In the genomic region with DNA sequence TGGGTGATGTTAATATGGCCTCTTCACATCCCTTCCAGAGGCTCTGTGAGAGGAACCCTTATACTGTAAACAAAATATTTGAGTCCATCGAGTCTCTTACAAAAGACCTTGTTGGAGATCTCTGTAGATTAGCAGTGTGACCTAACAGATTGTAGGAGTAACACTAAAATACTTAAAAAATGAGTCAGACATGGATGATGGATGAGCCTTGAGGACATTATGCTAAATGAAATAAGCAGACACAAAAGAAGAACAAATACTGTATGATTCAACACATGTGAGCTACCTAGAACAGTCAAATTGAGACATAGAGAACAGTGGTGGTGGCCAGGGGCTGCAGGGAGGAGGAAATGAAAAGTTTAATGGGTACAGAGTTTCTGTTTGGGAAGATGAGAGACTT, we compare ENCODE assay signal across 16 cellular contexts.
DNase-seq lines count a peak whose midpoint lies in the region; ATAC-seq, FAIRE-seq and TF ChIP-seq lines count a peak whose summit lies in the region.
"Had no signal": no experiment of that assay in that cellular context is flagged by ENCODE, and none has a peak within 500 bp of the region (broad histone marks: within the 10 kb centered on the region; RNA-seq: fewer than 3 reads in every experiment).

No MANE protein-coding gene starts in this region.

- no peak overlapping the region for H3K4me2 ChIP-seq in GM12878 (ENCODE audit: control insufficient read depth, insufficient read depth)
- H3K4me2 ChIP-seq: neural progenitor cell had no signal

- H3K4me3 Mint-ChIP-seq in HFFc6 (peak overlapping the region; percentile 14), Calu3 (ENCODE audit: low read depth, unreplicated experiment) (no peak overlapping the region)
- no peak overlapping the region for H3K4me3 Mint-ChIP-seq in CD8-positive, alpha-beta T cell
- H3K4me3 Mint-ChIP-seq: neural progenitor cell had no signal

- TF ChIP-seq RAD21 in GM12878 (IDR thresholded peaks at IDR 0.05; ENCODE audit: insufficient read depth, low read depth, low read length) = no peak

- in situ Hi-C loops in GM12878 (cut with MboI) = no loop called here

- CTCF ChIA-PET in GM12878 (lab: Yijun Ruan, JAX) (no interaction called here), Calu3 (lab: Charles Lee) (interaction anchor here (0.6 kb wide), 1 partner anchor 110 kb away, joined by 4 read pairs; no protein-coding TSS in a partner anchor)
- CTCF ChIA-PET in CD8-positive, alpha-beta T cell (lab: Charles Lee) = no interaction called here

- H3K27me3 Mint-ChIP-seq in HFFc6 (ENCODE audit: insufficient read depth) = no peaks in the 10 kb centered on the region
- H3K27me3 Mint-ChIP-seq in CD8-positive, alpha-beta T cell (ENCODE audit: low read depth) = no peaks in the 10 kb centered on the region
- peaks cover 21% of the 10 kb centered on the region for H3K27me3 Mint-ChIP-seq in Calu3 (ENCODE audit: unreplicated experiment)

- intact Hi-C loops in GM12878 (cut with micrococcal nuclease; ENCODE audit: unreplicated experiment) (no loop called here), Calu3 (cut with micrococcal nuclease; ENCODE audit: unreplicated experiment) (no loop called here)
- intact Hi-C loops in CD8-positive, alpha-beta T cell (cut with DNase I, micrococcal nuclease) = no loop called here

- no peaks in the 10 kb centered on the region for H3K36me3 ChIP-seq in GM12878 (ENCODE audit: control insufficient read depth in 2 of 2, insufficient read depth in 2 of 2, low read length in 1 of 2)
- H3K36me3 ChIP-seq in CD8-positive, alpha-beta T cell (ENCODE audit: insufficient read depth, low read length) = no peaks in the 10 kb centered on the region
- H3K36me3 ChIP-seq: left lung, neural progenitor cell, WERI-Rb-1 had no signal

- RAD21 ChIA-PET in GM12878 (lab: Charles Lee; ENCODE audit: unreplicated experiment) = no interaction called here

- ATAC-seq in GM12878 = peak; percentile 89
- no peak for ATAC-seq in CD8-positive, alpha-beta T cell
- ATAC-seq: left lung had no signal

- FAIRE-seq in GM12878 (lab: Jason Lieb, UNC) = peak; percentile 89
- FAIRE-seq: GM18507 had no signal

- 0% methylated on average over 1 of the region's 1 CpG for WGBS in GM12878 (ENCODE audit: insufficient coverage, insufficient replicate concordance, low lambda C conversion rate, missing lambda C conversion rate)

- H3K9me3 ChIP-seq in GM12878 (replicated peaks; ENCODE audit: control insufficient read depth, insufficient read depth, low read length) = no peaks in the 10 kb centered on the region
- no peaks in the 10 kb centered on the region for H3K9me3 ChIP-seq in CD8-positive, alpha-beta T cell (ENCODE audit: low read length)
- H3K9me3 ChIP-seq: left lung had no signal

- TF ChIP-seq EP300 in GM12878 (IDR thresholded peaks at IDR 0.05; ENCODE audit: borderline replicate concordance in 1 of 2, control insufficient read depth in 1 of 2, low read depth in 2 of 2, low read length in 2 of 2) = no peak

- H3K9ac ChIP-seq in GM12878 (ENCODE audit: control insufficient read depth, insufficient read depth, low read length) = no peak overlapping the region
- H3K9ac ChIP-seq: neural progenitor cell had no signal

- DNase-seq in CD1c-positive myeloid dendritic cell (ENCODE audit: extremely low spot score) = peak; percentile 38
- peak; percentile 83 for DNase-seq in HFFc6
- DNase-seq in GM12878 (ENCODE audit: low read depth, low spot score) = no peak
- DNase-seq in kidney tubule cell (ENCODE audit: low spot score) = peak; percentile 85
- no peak for DNase-seq in NCI-H2227 treated with DMSO at 0.1 percent for 48 hours (lab: John Stamatoyannopoulos, UW)
- DNase-seq in CD8-positive, alpha-beta T cell = no peak
- DNase-seq in T-helper 9 cell = no peak
- DNase-seq in Calu3 = no peak
- DNase-seq: Kasumi-1; left lung; NCI-H345; SHP77 treated with DMSO at 0.1 percent for 48 hours; stimulated activated CD4-positive, alpha-beta T cell treated with anti-CD3 and anti-CD28 coated beads, Interleukin-4, amount 100 ng/mL, for 1 hour; WERI-Rb-1 had no signal

- no peaks in the 10 kb centered on the region for H4K20me1 ChIP-seq in GM12878 (ENCODE audit: control insufficient read depth, insufficient read depth)

- peak overlapping the region; percentile 53 for H3K27ac Mint-ChIP-seq in HFFc6
- no peak overlapping the region for H3K27ac Mint-ChIP-seq in CD8-positive, alpha-beta T cell
- no peak overlapping the region for H3K27ac Mint-ChIP-seq in Calu3 (ENCODE audit: unreplicated experiment)
- H3K27ac Mint-ChIP-seq: neural progenitor cell had no signal

- POLR2A ChIA-PET in GM12878 (lab: Charles Lee) = no interaction called here
- POLR2A ChIA-PET in CD8-positive, alpha-beta T cell (lab: Charles Lee) = no interaction called here

- H3K27me3 ChIP-seq in GM12878 (replicated peaks in 1 of 2; ENCODE audit: control insufficient read depth in 2 of 2, insufficient read depth in 2 of 2, low read length in 1 of 2) = peaks cover 0 to 2% of the 10 kb centered on the region in 2 experiments; a peak in 2 of 4 replicates
- H3K27me3 ChIP-seq in CD8-positive, alpha-beta T cell (ENCODE audit: insufficient read depth, low read length) = no peaks in the 10 kb centered on the region
- H3K27me3 ChIP-seq: left lung, neural progenitor cell had no signal

- H3K9me3 Mint-ChIP-seq in HFFc6 (no peaks in the 10 kb centered on the region), Calu3 (ENCODE audit: low read depth, unreplicated experiment) (no peaks in the 10 kb centered on the region)
- no peaks in the 10 kb centered on the region for H3K9me3 Mint-ChIP-seq in CD8-positive, alpha-beta T cell
- H3K9me3 Mint-ChIP-seq: neural progenitor cell had no signal

- no peak for TF ChIP-seq POLR2A in GM12878 (IDR thresholded peaks at IDR 0.05; ENCODE audit: low read depth, low read length)

- H3K4me1 ChIP-seq in GM12878 (ENCODE audit: control insufficient read depth, insufficient read depth, low read length) = no peaks in the 10 kb centered on the region
- peaks cover 6% of the 10 kb centered on the region for H3K4me1 ChIP-seq in CD8-positive, alpha-beta T cell (ENCODE audit: insufficient read depth, low read length)
- H3K4me1 ChIP-seq: left lung, neural progenitor cell had no signal

- H3K27ac ChIP-seq in GM12878 (ENCODE audit: control insufficient read depth, insufficient read depth) = no peak overlapping the region
- H3K27ac ChIP-seq in CD8-positive, alpha-beta T cell (ENCODE audit: low read depth, low read length) = no peak overlapping the region
- H3K27ac ChIP-seq: left lung, neural progenitor cell, WERI-Rb-1 had no signal

- no peaks in the 10 kb centered on the region for H3K79me2 ChIP-seq in GM12878 (ENCODE audit: control insufficient read depth, insufficient read depth, low read length)

- TF ChIP-seq CTCF in HFFc6 (IDR thresholded peaks at IDR 0.05) (no peak), GM12878 (IDR thresholded peaks at IDR 0.05 in 2 of 3, conservative IDR thresholded peaks at IDR 0.05 in 1 of 3; ENCODE audit: control insufficient read depth in 2 of 3, extremely low read depth in 1 of 3, insufficient read depth in 1 of 3, low read depth in 3 of 3, low read length in 3 of 3) (no peak), Calu3 (IDR thresholded peaks at IDR 0.05; ENCODE audit: unreplicated experiment) (no peak)
- no peak for TF ChIP-seq CTCF in CD8-positive, alpha-beta T cell (IDR thresholded peaks at IDR 0.05)

- H2AFZ ChIP-seq in GM12878 (ENCODE audit: control insufficient read depth, low read depth, low read length) = no peak overlapping the region
- H2AFZ ChIP-seq: neural progenitor cell had no signal

- no peak overlapping the region for H3K4me3 ChIP-seq in GM12878
- no peak overlapping the region for H3K4me3 ChIP-seq in CD8-positive, alpha-beta T cell (ENCODE audit: low read depth, low read length)
- H3K4me3 ChIP-seq: left lung, neural progenitor cell had no signal

- H3K4me1 Mint-ChIP-seq in HFFc6 (ENCODE audit: low read depth) (peaks cover 46% of the 10 kb centered on the region), Calu3 (ENCODE audit: low read depth, unreplicated experiment) (no peaks in the 10 kb centered on the region)
- H3K4me1 Mint-ChIP-seq in CD8-positive, alpha-beta T cell (ENCODE audit: low read depth) = peaks cover 15% of the 10 kb centered on the region

- BruUV-seq in GM12878 (replicated peaks; lab: Mats Ljungman, UMichigan) = no TSS peak
- no TSS peak for BruUV-seq in Calu3 (replicated peaks; lab: Mats Ljungman, UMichigan)

- H3K36me3 Mint-ChIP-seq in HFFc6 (ENCODE audit: low read depth) (no peaks in the 10 kb centered on the region), Calu3 (ENCODE audit: insufficient read depth, unreplicated experiment) (no peaks in the 10 kb centered on the region)
- no peaks in the 10 kb centered on the region for H3K36me3 Mint-ChIP-seq in CD8-positive, alpha-beta T cell
- H3K36me3 Mint-ChIP-seq: neural progenitor cell had no signal

- SMC1A ChIA-PET in GM12878 (lab: Charles Lee; ENCODE audit: uncharacterized antibody, unreplicated experiment) = no interaction called here

TF ChIP-seq in GM12878, 131 proteins besides CTCF, POLR2A, EP300 and RAD21 (continues in another document):
- no peak for TF ChIP-seq HCFC1 (IDR thresholded peaks at IDR 0.05; ENCODE audit: low read length)
- TF ChIP-seq SMAD5 (IDR thresholded peaks at IDR 0.05; ENCODE audit: low read depth) = no peak
- TF ChIP-seq JUNB (IDR thresholded peaks at IDR 0.05) = peak; percentile 41
- peak in 1 of 2 experiments; percentile 11; a peak in 1 of 4 replicates for TF ChIP-seq BHLHE40 (IDR thresholded peaks at IDR 0.05; ENCODE audit: borderline replicate concordance in 1 of 2, low read depth in 2 of 2, low read length in 1 of 2)
- no peak for TF ChIP-seq CREM (IDR thresholded peaks at IDR 0.05; ENCODE audit: low read depth)
- TF ChIP-seq FOXM1 (IDR thresholded peaks at IDR 0.05; ENCODE audit: low read depth, low read length) = no peak
- TF ChIP-seq KDM1A (IDR thresholded peaks at IDR 0.05; ENCODE audit: borderline replicate concordance) = no peak
- TF ChIP-seq, protein P1, sequence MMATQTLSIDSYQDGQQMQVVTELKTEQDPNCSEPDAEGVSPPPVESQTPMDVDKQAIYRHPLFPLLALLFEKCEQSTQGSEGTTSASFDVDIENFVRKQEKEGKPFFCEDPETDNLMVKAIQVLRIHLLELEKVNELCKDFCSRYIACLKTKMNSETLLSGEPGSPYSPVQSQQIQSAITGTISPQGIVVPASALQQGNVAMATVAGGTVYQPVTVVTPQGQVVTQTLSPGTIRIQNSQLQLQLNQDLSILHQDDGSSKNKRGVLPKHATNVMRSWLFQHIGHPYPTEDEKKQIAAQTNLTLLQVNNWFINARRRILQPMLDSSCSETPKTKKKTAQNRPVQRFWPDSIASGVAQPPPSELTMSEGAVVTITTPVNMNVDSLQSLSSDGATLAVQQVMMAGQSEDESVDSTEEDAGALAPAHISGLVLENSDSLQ (IDR thresholded peaks at IDR 0.05) = peak; percentile 56; the same call in 1 of the 2 replicates
- no peak for TF ChIP-seq ASH2L (IDR thresholded peaks at IDR 0.05; ENCODE audit: borderline replicate concordance, low read depth)
- TF ChIP-seq IKZF2 (IDR thresholded peaks at IDR 0.05) = 0 out of 4 replicates have a peak, but pooled peaks of 1 of the 2 experiments have one; percentile 26
- TF ChIP-seq ZNF622 (IDR thresholded peaks at IDR 0.05) = no peak

Comparison
In these comparisons a context has a peak if more than half of its experiments do, and no peak if none do; other contexts are left out.
1. DNase-seq: peak in CD1c-positive myeloid dendritic cell (single experiment), HFFc6 (single experiment) and kidney tubule cell (single experiment); none in GM12878 (single experiment), NCI-H2227 treated with DMSO at 0.1 percent for 48 hours (single experiment), CD8-positive, alpha-beta T cell (0 of 7), T-helper 9 cell (single experiment) and Calu3 (single experiment).